Comparison of ENCODE assay signal across 9 cellular contexts in genomic region chr22:45413013-45413367, GRCh38. TPM values are rescaled to one million over a fixed set of nuclear protein-coding genes. Genes with fewer than 3 reads are reported as not detected.
DNase-seq lines count a peak whose midpoint lies in the region; ATAC-seq, FAIRE-seq and TF ChIP-seq lines count a peak whose summit lies in the region.
"Had no signal": no experiment of that assay in that cellular context is flagged by ENCODE, and none has a peak within 500 bp of the region (broad histone marks: within the 10 kb centered on the region; RNA-seq: fewer than 3 reads in every experiment).

No MANE protein-coding gene starts in this region.

- peaks cover 9% of the 10 kb centered on the region; the same call in 1 of the 2 replicates for H3K36me3 ChIP-seq in SK-N-MC (ENCODE audit: insufficient read depth, low read length)
- no peaks in the 10 kb centered on the region for H3K36me3 ChIP-seq in gastrocnemius medialis

- peaks cover 0 to 10% of the 10 kb centered on the region in 2 donors for H3K4me1 ChIP-seq in gastrocnemius medialis

- H3K4me3 ChIP-seq in GM12864 (ENCODE audit: low read depth, low read length) (peak overlapping the region; percentile 58), SK-N-MC (peak overlapping the region; percentile 91), fibroblast of villous mesenchyme (ENCODE audit: low read depth, low read length) (peak overlapping the region; percentile 78), gastrocnemius medialis (peak overlapping the region in 3 of 4 donors; percentile 48 to 62 (median 52))

- H3K9me3 ChIP-seq in SK-N-MC (ENCODE audit: low read depth, low read length) (no peaks in the 10 kb centered on the region), gastrocnemius medialis (no peaks in the 10 kb centered on the region)

- TF ChIP-seq CTCF in GM12864 (IDR thresholded peaks at IDR 0.05; ENCODE audit: low read depth, low read length, missing control alignments) (no peak), fibroblast of villous mesenchyme (IDR thresholded peaks at IDR 0.05; ENCODE audit: insufficient read depth, low read depth, low read length) (no peak), gastrocnemius medialis (IDR thresholded peaks at IDR 0.05 in 4 of 5, conservative IDR thresholded peaks at IDR 0.05 in 1 of 5) (no peak)

- peaks cover 0 to 5% (median 0%) of the 10 kb centered on the region in 3 donors for H3K27me3 ChIP-seq in gastrocnemius medialis

- ATAC-seq in gastrocnemius medialis = no peak
- no peak for ATAC-seq in GM21737 (IDR thresholded peaks at IDR 0.05; ENCODE audit: unreplicated experiment)

- DNase-seq in GM12864 (ENCODE audit: low read depth) (no peak), SK-N-MC (ENCODE audit: low read depth, low spot score) (no peak), fibroblast of villous mesenchyme (ENCODE audit: low read depth) (no peak), gastrocnemius medialis (no peak), urothelium cell line (ENCODE audit: low spot score) (no peak), RCC 7860 (ENCODE audit: low spot score) (no peak), DMS53 (lab: John Stamatoyannopoulos, UW) (no peak)
- DNase-seq: KG1 had no signal

- intact Hi-C loops in gastrocnemius medialis (cut with DNase I; ENCODE audit: low total_unique reads) = no loop called here

- in situ Hi-C loops in gastrocnemius medialis (cut with MboI; ENCODE audit: low sequenced_read_pairs in 4 of 4) = no loop called here

- FAIRE-seq in urothelium cell line (lab: Jason Lieb, UNC) (no peak), RCC 7860 (lab: Jason Lieb, UNC) (no peak)

- no peak for TF ChIP-seq POLR2A in gastrocnemius medialis (IDR thresholded peaks at IDR 0.05)

- H3K9ac ChIP-seq in SK-N-MC (ENCODE audit: insufficient read length) = no peak overlapping the region

- H3K27ac ChIP-seq in SK-N-MC (0 out of 2 replicates have a peak overlapping the region, but pooled peaks have one; percentile 60), gastrocnemius medialis (no peak overlapping the region)

RNA-seq across cellular contexts. Expression of gene SMC1B, which starts 0.4 kb away (rescaled TPM):
- not detected in 2 replicates for total RNA-seq in fibroblast of villous mesenchyme
- not detected for total RNA-seq in gastrocnemius medialis

RNA-seq across cellular contexts. Expression of gene RIBC2, which starts 0.5 kb away (rescaled TPM):
- 0.86 and 0.97 TPM in 2 replicates for total RNA-seq in fibroblast of villous mesenchyme
- total RNA-seq in gastrocnemius medialis = not detected
